Comparison of ENCODE assay signal across 24 cellular contexts in the genomic region with DNA sequence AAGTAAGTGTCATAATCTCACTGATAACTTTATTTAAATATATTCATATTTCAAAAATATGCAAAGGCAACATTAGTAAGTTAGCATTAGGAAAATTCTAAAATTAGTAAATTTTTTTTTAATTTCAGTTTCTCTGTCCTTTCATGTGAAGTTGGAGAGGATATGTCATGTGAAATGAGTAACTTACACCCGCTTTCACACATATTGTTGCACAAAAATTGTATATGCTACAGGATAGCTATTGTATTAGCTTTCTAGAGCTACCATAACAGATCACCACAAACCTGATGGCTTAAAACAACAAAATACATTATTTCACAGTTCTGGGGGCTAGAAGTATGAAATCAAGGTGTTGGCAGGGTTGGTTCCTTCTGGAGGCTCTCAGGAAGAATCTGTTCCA. TPM values are rescaled to one million over a fixed set of nuclear protein-coding genes. Genes with fewer than 3 reads are reported as not detected.
A peak's percentile ranks its signal among the peaks of the same experiment; 100 is the strongest.
DNase-seq lines count a peak whose midpoint lies in the region; ATAC-seq lines count a peak whose summit lies in the region.
"Had no signal": no experiment of that assay in that cellular context is flagged by ENCODE, and none has a peak within 500 bp of the region (broad histone marks: within the 10 kb centered on the region; RNA-seq: fewer than 3 reads in every experiment).

No MANE protein-coding gene starts in this region.

- no peak for ATAC-seq in T-helper 17 cell
- peak; percentile 55 for ATAC-seq in stimulated activated naive CD8-positive, alpha-beta T cell treated with anti-CD3 and anti-CD28 coated beads, Interleukin-15, amount 100 ng/mL, for 72 hours
- ATAC-seq: gastrocnemius medialis, HepG2, psoas muscle had no signal

- DNase-seq in activated naive CD4-positive, alpha-beta T cell (lab: John Stamatoyannopoulos, UW): no peak
- DNase-seq in T-helper 17 cell: no peak
- no peak for DNase-seq in activated naive CD8-positive, alpha-beta T cell treated with anti-CD3 and anti-CD28 coated beads for 36 hours
- DNase-seq in stimulated activated naive CD8-positive, alpha-beta T cell treated with anti-CD3 and anti-CD28 coated beads, Interleukin-15, amount 100 ng/mL, for 72 hours: no peak
- no peak for DNase-seq in H7
- DNase-seq in SHP77 (lab: John Stamatoyannopoulos, UW): no peak
- DNase-seq: activated CD4-positive, alpha-beta T cell treated with anti-CD3 and anti-CD28 coated beads for 1 hour; activated effector memory CD4-positive, alpha-beta T cell treated with anti-CD3 and anti-CD28 coated beads, Interleukin-2, amount 50 U/mL, for 16 hours; gastrocnemius medialis; naive B cell; NCI-H1417 treated with DMSO at 0.1 percent for 48 hours; NCI-H2081; NCI-H524 treated with DMSO at 0.1 percent for 48 hours; psoas muscle; sigmoid colon; SK-N-SH; stimulated activated CD4-positive, alpha-beta T cell treated with anti-CD3 and anti-CD28 coated beads, Interleukin-4, amount 100 ng/mL, for 1 hour; substantia nigra had no signal

- H3K36me3 Mint-ChIP-seq in activated naive CD4-positive, alpha-beta T cell treated with anti-CD3 and anti-CD28 coated beads, Interleukin-2, amount 50 U/mL, for 24 hours: peaks cover 45% of the 10 kb centered on the region
- peaks cover 7% of the 10 kb centered on the region for H3K36me3 Mint-ChIP-seq in T-helper 17 cell (ENCODE audit: low read depth)
- H3K36me3 Mint-ChIP-seq in activated naive CD8-positive, alpha-beta T cell treated with anti-CD3 and anti-CD28 coated beads for 36 hours: peaks cover 61% of the 10 kb centered on the region

- H3K9me3 Mint-ChIP-seq in activated naive CD4-positive, alpha-beta T cell treated with anti-CD3 and anti-CD28 coated beads, Interleukin-2, amount 50 U/mL, for 24 hours: no peaks in the 10 kb centered on the region
- H3K9me3 Mint-ChIP-seq in activated naive CD8-positive, alpha-beta T cell treated with anti-CD3 and anti-CD28 coated beads for 36 hours: no peaks in the 10 kb centered on the region
- H3K9me3 Mint-ChIP-seq in stimulated activated naive CD8-positive, alpha-beta T cell treated with anti-CD3 and anti-CD28 coated beads, Interleukin-15, amount 100 ng/mL, for 72 hours: no peaks in the 10 kb centered on the region
- H3K9me3 Mint-ChIP-seq: mesothelial cell of epicardium; naive B cell; T-helper 1 cell treated with Interleukin-12 subunit alpha and Interleukin-12 subunit beta and Interleukin-4 antibody, amounts not matched to agents 30 μg/mL and 1 μg/mL, for 36 hours had no signal

- no peaks in the 10 kb centered on the region for H3K36me3 ChIP-seq in H7 (replicated peaks; ENCODE audit: control insufficient read depth, insufficient read depth, low read length)
- H3K36me3 ChIP-seq: breast epithelium had no signal

- peak overlapping the region; percentile 79 for H3K4me3 Mint-ChIP-seq in activated naive CD4-positive, alpha-beta T cell treated with anti-CD3 and anti-CD28 coated beads, Interleukin-2, amount 50 U/mL, for 24 hours
- peak overlapping the region; percentile 19 for H3K4me3 Mint-ChIP-seq in T-helper 17 cell
- peak overlapping the region; percentile 55 for H3K4me3 Mint-ChIP-seq in activated naive CD8-positive, alpha-beta T cell treated with anti-CD3 and anti-CD28 coated beads for 36 hours
- peak overlapping the region; percentile 24 to 76 for H3K4me3 Mint-ChIP-seq in stimulated activated naive CD8-positive, alpha-beta T cell treated with anti-CD3 and anti-CD28 coated beads, Interleukin-15, amount 100 ng/mL, for 72 hours
- H3K4me3 Mint-ChIP-seq: mesothelial cell of epicardium had no signal

- H3K4me3 ChIP-seq in H7 (ENCODE audit: insufficient read depth, low read depth, low read length): no peak overlapping the region
- H3K4me3 ChIP-seq: breast epithelium, gastrocnemius medialis, GM23248, psoas muscle, sigmoid colon had no signal

- no peaks in the 10 kb centered on the region for H3K27me3 ChIP-seq in H7 (ENCODE audit: control insufficient read depth, insufficient read depth, low read length)
- H3K27me3 ChIP-seq: breast epithelium, gastrocnemius medialis, sigmoid colon had no signal

- H3K27ac Mint-ChIP-seq in activated naive CD4-positive, alpha-beta T cell treated with anti-CD3 and anti-CD28 coated beads, Interleukin-2, amount 50 U/mL, for 24 hours: peak overlapping the region; percentile 98
- H3K27ac Mint-ChIP-seq in T-helper 17 cell: peak overlapping the region; percentile 89
- peak overlapping the region; percentile 92 for H3K27ac Mint-ChIP-seq in activated naive CD8-positive, alpha-beta T cell treated with anti-CD3 and anti-CD28 coated beads for 36 hours
- peak overlapping the region in 1 of 2 donors; percentile 82 for H3K27ac Mint-ChIP-seq in stimulated activated naive CD8-positive, alpha-beta T cell treated with anti-CD3 and anti-CD28 coated beads, Interleukin-15, amount 100 ng/mL, for 72 hours
- H3K27ac Mint-ChIP-seq: mesothelial cell of epicardium had no signal

- no peaks in the 10 kb centered on the region for H3K27me3 Mint-ChIP-seq in activated naive CD4-positive, alpha-beta T cell treated with anti-CD3 and anti-CD28 coated beads, Interleukin-2, amount 50 U/mL, for 24 hours
- H3K27me3 Mint-ChIP-seq in T-helper 17 cell: no peaks in the 10 kb centered on the region
- no peaks in the 10 kb centered on the region for H3K27me3 Mint-ChIP-seq in activated naive CD8-positive, alpha-beta T cell treated with anti-CD3 and anti-CD28 coated beads for 36 hours
- H3K27me3 Mint-ChIP-seq in stimulated activated naive CD8-positive, alpha-beta T cell treated with anti-CD3 and anti-CD28 coated beads, Interleukin-15, amount 100 ng/mL, for 72 hours: no peaks in the 10 kb centered on the region
- H3K27me3 Mint-ChIP-seq: naive B cell had no signal

- no peaks in the 10 kb centered on the region for H3K9me3 ChIP-seq in T-helper 17 cell (ENCODE audit: control insufficient read depth, low read length, poor library complexity, severe bottlenecking)
- H3K9me3 ChIP-seq: breast epithelium, gastrocnemius medialis, psoas muscle, sigmoid colon, SK-N-SH had no signal

- peaks cover 95% of the 10 kb centered on the region for H3K4me1 Mint-ChIP-seq in activated naive CD4-positive, alpha-beta T cell treated with anti-CD3 and anti-CD28 coated beads, Interleukin-2, amount 50 U/mL, for 24 hours
- H3K4me1 Mint-ChIP-seq in T-helper 17 cell: peaks cover 56% of the 10 kb centered on the region
- H3K4me1 Mint-ChIP-seq in activated naive CD8-positive, alpha-beta T cell treated with anti-CD3 and anti-CD28 coated beads for 36 hours: peaks cover 90% of the 10 kb centered on the region
- peaks cover 89% of the 10 kb centered on the region for H3K4me1 Mint-ChIP-seq in stimulated activated naive CD8-positive, alpha-beta T cell treated with anti-CD3 and anti-CD28 coated beads, Interleukin-15, amount 100 ng/mL, for 72 hours

RNA-seq across cellular contexts. Expression of a gene that starts 24.4 kb away (rescaled TPM):
- 100 to 1,000 TPM; 251 to 277 TPM for total RNA-seq in T-helper 17 cell
- 100 to 1,000 TPM; 250 to 259 TPM for total RNA-seq in activated naive CD8-positive, alpha-beta T cell treated with anti-CD3 and anti-CD28 coated beads for 36 hours
- total RNA-seq in H7 (2014; rRNA removed; shearing (Covaris generic)): 6.8 and 7.2 TPM in 2 replicates

Comparison
In these comparisons a context has a peak if more than half of its experiments do, and no peak if none do; other contexts are left out.
1. H3K4me3 Mint-ChIP-seq: peak in every context shown above with its lines; median percentile 79 in activated naive CD4-positive, alpha-beta T cell treated with anti-CD3 and anti-CD28 coated beads, Interleukin-2, amount 50 U/mL, for 24 hours; 55 in activated naive CD8-positive, alpha-beta T cell treated with anti-CD3 and anti-CD28 coated beads for 36 hours; 50 in stimulated activated naive CD8-positive, alpha-beta T cell treated with anti-CD3 and anti-CD28 coated beads, Interleukin-15, amount 100 ng/mL, for 72 hours; 19 in T-helper 17 cell.
2. RNA of a gene that starts 24.4 kb away (total RNA-seq): 251 to 277 TPM in T-helper 17 cell and 250 to 259 TPM in activated naive CD8-positive, alpha-beta T cell treated with anti-CD3 and anti-CD28 coated beads for 36 hours; 6.8 to 7.2 TPM in H7; every median in the first group is over 10 times any median in the second.